ENCODE assay signal across 1 cellular context in the genomic region with DNA sequence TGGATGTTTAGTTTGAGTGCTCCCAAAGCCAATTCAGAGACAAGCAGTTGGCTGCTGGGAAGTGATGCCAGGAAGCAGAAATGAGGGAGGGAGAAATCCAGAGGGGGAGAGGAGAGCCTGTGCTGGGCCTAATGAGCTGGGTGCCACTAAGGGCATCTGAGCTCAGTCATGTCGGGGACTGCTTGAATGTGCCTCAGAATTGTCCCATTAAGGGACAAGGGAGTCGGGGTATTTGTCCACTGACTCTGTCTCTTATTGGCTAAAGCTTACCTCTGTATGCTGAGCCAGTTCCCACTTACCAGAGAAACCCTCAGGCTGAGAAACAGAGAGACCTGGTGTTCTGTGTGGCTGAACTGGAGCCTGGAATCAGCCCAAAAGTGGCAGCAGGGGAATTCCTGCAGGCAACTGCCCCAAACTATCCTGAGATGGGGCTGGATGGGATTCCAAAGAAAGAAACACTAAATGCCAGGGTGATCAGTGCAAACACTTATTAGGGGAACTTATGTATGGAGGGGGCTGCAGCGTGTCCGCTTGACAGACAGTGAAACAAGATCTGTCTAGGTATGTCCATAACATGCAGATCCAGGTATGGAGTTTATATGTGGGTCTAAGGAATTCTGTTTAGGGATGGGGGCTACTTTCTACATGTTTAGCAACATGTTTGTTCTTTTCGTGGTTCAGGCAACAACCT.
TF ChIP-seq lines count a peak whose summit lies in the region.

No MANE protein-coding gene starts in this region.

TF ChIP-seq in endothelial cell of umbilical vein, 7 proteins besides CTCF, POLR2A, EP300 and RAD21:
- TF ChIP-seq MAX (IDR thresholded peaks at IDR 0.05; ENCODE audit: insufficient read depth, insufficient read length) (no peak), MYC (IDR thresholded peaks at IDR 0.05; ENCODE audit: low read depth, low read length) (no peak), FOS (IDR thresholded peaks at IDR 0.05; ENCODE audit: borderline replicate concordance, insufficient read depth, low read length) (no peak), POLR2AphosphoS5 (IDR thresholded peaks at IDR 0.05; ENCODE audit: insufficient read depth, low read depth, low read length) (no peak), EZH2 (IDR thresholded peaks at IDR 0.05; ENCODE audit: borderline replicate concordance, low read depth, low read length, severe bottlenecking) (no peak), GATA2 (IDR thresholded peaks at IDR 0.05; ENCODE audit: insufficient read depth, insufficient read length, low read depth, low read length) (no peak), JUN (IDR thresholded peaks at IDR 0.05; ENCODE audit: borderline replicate concordance, insufficient read depth, insufficient read length, low read depth) (no peak)
